22 cellular contexts compared by ENCODE assay signal in the genomic region with DNA sequence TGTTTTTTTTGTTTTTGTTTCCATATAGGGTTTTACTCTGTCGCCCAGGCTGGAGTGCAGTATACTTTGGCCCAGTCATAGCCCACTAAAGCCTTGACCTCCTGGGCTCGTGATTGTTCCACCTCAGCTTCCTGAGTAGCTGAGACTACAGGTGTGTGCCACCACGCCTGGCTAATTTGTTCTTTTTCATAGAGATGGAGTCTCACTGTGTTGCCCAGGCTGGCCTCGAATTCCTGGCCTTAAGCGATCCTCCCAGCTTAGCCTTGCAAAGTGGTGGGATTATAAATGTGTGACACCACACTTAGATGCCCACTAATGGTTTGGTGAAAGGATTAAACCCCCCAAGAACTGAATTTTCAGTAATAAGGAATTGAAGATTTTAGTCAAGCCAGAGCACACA.
"Had no signal": no experiment of that assay in that cellular context is flagged by ENCODE, and none has a peak within 500 bp of the region (broad histone marks: within the 10 kb centered on the region; RNA-seq: fewer than 3 reads in every experiment).

No MANE protein-coding gene starts in this region.

- H3K27ac ChIP-seq: hepatocyte, left lung, lower lobe of right lung, ovary, right atrium auricular region, right lobe of liver, upper lobe of right lung had no signal

- H3K9me3 ChIP-seq: left lung, lower lobe of right lung, ovary, right atrium auricular region, right lobe of liver, tibial nerve, upper lobe of right lung had no signal

- H3K27me3 ChIP-seq: hepatocyte, left lung, ovary, right atrium auricular region, right lobe of liver, tibial nerve, upper lobe of right lung had no signal

- H3K36me3 ChIP-seq: left lung, lower lobe of right lung, ovary, right atrium auricular region, right lobe of liver, tibial nerve, upper lobe of right lung had no signal

- H3K4me1 ChIP-seq: left lung, lower lobe of right lung, upper lobe of right lung had no signal

- DNase-seq: islet precursor cell; left lung; lower lobe of right lung; mesenchymal stem cell; naive B cell; natural killer cell; ovary; right lobe of liver; stimulated activated CD4-positive, alpha-beta T cell treated with anti-CD3 and anti-CD28 coated beads, Interleukin-1b, Interleukin-23, amount 100 ng/mL, for 48 hours; stimulated activated CD4-positive, alpha-beta T cell treated with anti-CD3 and anti-CD28 coated beads, Interleukin-2, amount 100 ng/mL, for 48 hours; stimulated activated CD4-positive, alpha-beta T cell treated with anti-CD3 and anti-CD28 coated beads, Interleukin-4, amount 100 ng/mL, for 4 hours; stimulated activated CD8-positive, alpha-beta memory T cell treated with anti-CD3 and anti-CD28 coated beads, Interleukin-4, amount 100 ng/mL, for 48 hours; stimulated activated naive CD4-positive, alpha-beta T cell treated with Interleukin-2 at 50 U/mL for 16 hours; stimulated activated naive CD8-positive, alpha-beta T cell treated with anti-CD3 and anti-CD28 coated beads, Interleukin-15, amount 100 ng/mL, for 72 hours; substantia nigra; upper lobe of right lung had no signal

- H3K4me3 ChIP-seq: hepatocyte, left lung, lower lobe of right lung, ovary, right atrium auricular region, right lobe of liver, smooth muscle cell, tibial nerve, upper lobe of right lung had no signal

- ATAC-seq: left lung; lower lobe of right lung; natural killer cell; stimulated activated memory B cell treated with anti-CD40 and anti-IgM and Interleukin-4, amounts not matched to agents 10 μg/mL and 1 μg/mL and 100 μg/mL, for 72 hours; stimulated activated naive CD8-positive, alpha-beta T cell treated with anti-CD3 and anti-CD28 coated beads, Interleukin-15, amount 100 ng/mL, for 72 hours; upper lobe of right lung had no signal

- FAIRE-seq: urothelium cell line had no signal

- H2AFZ ChIP-seq: hepatocyte had no signal

- H3K4me2 ChIP-seq: smooth muscle cell had no signal
